12 cellular contexts compared by ENCODE assay signal in genomic region chr5:128271859-128272446, GRCh38.
DNase-seq lines count a peak whose midpoint lies in the region; FAIRE-seq and TF ChIP-seq lines count a peak whose summit lies in the region.
"Had no signal": no experiment of that assay in that cellular context is flagged by ENCODE, and none has a peak within 500 bp of the region (broad histone marks: within the 10 kb centered on the region; RNA-seq: fewer than 3 reads in every experiment).

No MANE protein-coding gene starts in this region.

- H3K36me3 ChIP-seq in MG63 (no peaks in the 10 kb centered on the region), kidney epithelial cell (ENCODE audit: control insufficient read depth, insufficient read depth, low read length) (no peaks in the 10 kb centered on the region)

- peak; percentile 73 for DNase-seq in DMS53 (lab: John Stamatoyannopoulos, UW)
- peak; percentile 23 for DNase-seq in MG63
- DNase-seq in dermis blood vessel endothelial cell, result peak; percentile 5
- DNase-seq in kidney epithelial cell (ENCODE audit: low read depth), result peak; percentile 37
- no peak for DNase-seq in GM19239 (ENCODE audit: insufficient read length, low spot score)
- DNase-seq in stimulated activated CD4-positive, alpha-beta T cell treated with anti-CD3 and anti-CD28 coated beads, Interleukin-2, amount 100 ng/mL, for 48 hours, result no peak
- DNase-seq in NCI-H2081 treated with DMSO at 0.1 percent for 48 hours (lab: John Stamatoyannopoulos, UW), result no peak
- DNase-seq in NCI-H526 treated with DMSO at 0.1 percent for 48 hours (lab: John Stamatoyannopoulos, UW), result no peak
- DNase-seq: nephron progenitor cell, T-cell had no signal

- no peak for TF ChIP-seq CTCF in kidney epithelial cell (IDR thresholded peaks at IDR 0.05; ENCODE audit: insufficient read depth, low read length, poor library complexity, severe bottlenecking)

- H3K27me3 ChIP-seq in MG63, result no peaks in the 10 kb centered on the region
- H3K27me3 ChIP-seq in kidney epithelial cell (ENCODE audit: control insufficient read depth, insufficient read depth, low read length), result no peaks in the 10 kb centered on the region

- no peak for FAIRE-seq in GM19239 (lab: Jason Lieb, UNC)
- FAIRE-seq: H1, urothelium cell line had no signal

- no peak overlapping the region for H3K4me3 ChIP-seq in MG63
- H3K4me3 ChIP-seq in kidney epithelial cell (ENCODE audit: low read depth, low read length), result no peak overlapping the region

- H3K9me3 ChIP-seq in MG63, result peaks cover 3% of the 10 kb centered on the region; the same call in 1 of the 2 replicates

Comparison
In these comparisons a context has a peak if more than half of its experiments do, and no peak if none do; other contexts are left out.
1. DNase-seq: peak in DMS53 (single experiment), MG63 (single experiment), dermis blood vessel endothelial cell (single experiment) and kidney epithelial cell (single experiment); none in GM19239 (single experiment), stimulated activated CD4-positive, alpha-beta T cell treated with anti-CD3 and anti-CD28 coated beads, Interleukin-2, amount 100 ng/mL, for 48 hours (0 of 2), NCI-H2081 treated with DMSO at 0.1 percent for 48 hours (single experiment) and NCI-H526 treated with DMSO at 0.1 percent for 48 hours (single experiment).